ENCODE assay signal across 1 cellular context in the genomic region with DNA sequence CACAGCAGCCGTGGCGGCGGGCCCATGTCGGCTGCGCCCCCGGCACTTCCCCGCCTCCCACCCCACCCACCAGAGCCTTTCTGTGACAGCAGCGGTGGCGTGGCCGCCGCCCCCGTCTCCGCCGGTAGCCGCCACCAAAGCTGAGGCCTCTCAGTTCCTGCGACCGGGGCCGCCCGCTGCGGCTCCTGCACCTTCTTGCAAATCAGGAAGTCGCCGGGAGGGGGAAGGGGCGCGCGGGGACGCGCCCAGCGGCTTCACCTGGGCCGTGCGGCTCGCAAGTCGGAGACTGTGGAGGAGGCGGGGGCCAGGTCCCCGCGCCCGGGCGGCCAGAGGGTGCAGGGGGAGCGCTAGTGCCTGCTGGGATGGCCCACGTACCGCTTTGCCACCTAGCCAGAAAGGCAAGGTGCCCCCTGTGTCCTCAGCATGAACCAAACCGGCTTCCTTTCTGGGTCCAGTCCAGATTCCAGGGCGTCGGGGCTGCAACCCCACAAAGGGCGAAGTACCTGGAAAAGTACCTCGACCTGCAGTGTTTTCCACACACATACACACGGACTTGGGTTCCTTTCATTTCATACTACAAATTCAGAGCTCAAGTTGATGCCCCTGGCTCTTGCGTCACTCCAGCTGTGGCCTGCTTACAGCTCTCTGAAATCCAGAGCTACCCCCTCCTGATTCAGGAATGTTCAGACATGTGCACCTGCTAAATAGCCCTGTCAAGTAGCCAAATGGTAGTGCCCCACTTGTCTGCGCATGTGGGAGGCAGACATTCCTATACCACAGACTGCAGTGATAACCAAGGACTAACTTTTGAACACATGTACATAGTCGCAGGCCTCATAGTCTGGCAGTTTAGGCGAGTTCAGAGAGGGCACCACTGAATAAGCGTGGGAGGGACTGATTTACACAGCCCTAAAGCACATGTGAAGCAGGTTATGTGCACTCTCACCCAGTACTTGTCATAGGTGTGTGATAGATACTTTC.
TF ChIP-seq lines count a peak whose summit lies in the region.

A gene with protein sequence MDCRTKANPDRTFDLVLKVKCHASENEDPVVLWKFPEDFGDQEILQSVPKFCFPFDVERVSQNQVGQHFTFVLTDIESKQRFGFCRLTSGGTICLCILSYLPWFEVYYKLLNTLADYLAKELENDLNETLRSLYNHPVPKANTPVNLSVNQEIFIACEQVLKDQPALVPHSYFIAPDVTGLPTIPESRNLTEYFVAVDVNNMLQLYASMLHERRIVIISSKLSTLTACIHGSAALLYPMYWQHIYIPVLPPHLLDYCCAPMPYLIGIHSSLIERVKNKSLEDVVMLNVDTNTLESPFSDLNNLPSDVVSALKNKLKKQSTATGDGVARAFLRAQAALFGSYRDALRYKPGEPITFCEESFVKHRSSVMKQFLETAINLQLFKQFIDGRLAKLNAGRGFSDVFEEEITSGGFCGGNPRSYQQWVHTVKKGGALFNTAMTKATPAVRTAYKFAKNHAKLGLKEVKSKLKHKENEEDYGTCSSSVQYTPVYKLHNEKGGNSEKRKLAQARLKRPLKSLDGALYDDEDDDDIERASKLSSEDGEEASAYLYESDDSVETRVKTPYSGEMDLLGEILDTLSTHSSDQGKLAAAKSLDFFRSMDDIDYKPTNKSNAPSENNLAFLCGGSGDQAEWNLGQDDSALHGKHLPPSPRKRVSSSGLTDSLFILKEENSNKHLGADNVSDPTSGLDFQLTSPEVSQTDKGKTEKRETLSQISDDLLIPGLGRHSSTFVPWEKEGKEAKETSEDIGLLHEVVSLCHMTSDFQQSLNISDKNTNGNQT (minus strand): TSS at position 199 of the 981 bp plus-strand sequence. CDS start 325 bp downstream, outside the sequence.

TF ChIP-seq in K562, 482 proteins besides CTCF, POLR2A, EP300 and RAD21 (continued from another document and continues in another):
- TF ChIP-seq ZNF274 (IDR thresholded peaks at IDR 0.05; ENCODE audit: borderline replicate concordance, low read depth, low read length) (no peak), ZNF583 (CRISPR knock-in tag; IDR thresholded peaks at IDR 0.05) (peak; percentile 72; the same call in 1 of the 2 replicates), SP1 (CRISPR knock-in tag; IDR thresholded peaks at IDR 0.05) (no peak), ZKSCAN1 (IDR thresholded peaks at IDR 0.05; ENCODE audit: low read depth, low read length) (no peak), ZFP30 (CRISPR knock-in tag; IDR thresholded peaks at IDR 0.05; ENCODE audit: borderline replicate concordance) (no peak), ZBTB1 (CRISPR knock-in tag; IDR thresholded peaks at IDR 0.05; ENCODE audit: borderline replicate concordance, low read depth) (no peak), NR2C2 (CRISPR knock-in tag; IDR thresholded peaks at IDR 0.05) (0 out of 2 replicates have a peak, but pooled peaks have one; percentile 2), NR2C2 (tag; IDR thresholded peaks at IDR 0.05) (0 out of 2 replicates have a peak, but pooled peaks have one; percentile 26), RB1 (IDR thresholded peaks at IDR 0.05; ENCODE audit: low read depth) (no peak; the same call in 1 of the 2 replicates), GATA2 (CRISPR knock-in tag; IDR thresholded peaks at IDR 0.05) (no peak), CBX5 (IDR thresholded peaks at IDR 0.05; ENCODE audit: borderline replicate concordance, low read depth) (no peak), ZNF431 (CRISPR knock-in tag; IDR thresholded peaks at IDR 0.05) (no peak), FOS (IDR thresholded peaks at IDR 0.05; ENCODE audit: extremely low read depth, insufficient read length) (no peak), SPI1 (IDR thresholded peaks at IDR 0.05; ENCODE audit: borderline replicate concordance, low read depth, low read length) (peak; percentile 91), FOSL1 (tag; conservative IDR thresholded peaks at IDR 0.05) (no peak), ZNF76 (CRISPR knock-in tag; IDR thresholded peaks at IDR 0.05; ENCODE audit: borderline replicate concordance) (peak; percentile 57; the same call in 1 of the 2 replicates), NEUROD1 (IDR thresholded peaks at IDR 0.05; ENCODE audit: borderline replicate concordance, low read depth, low read length, partially characterized antibody) (no peak), TCF3 (CRISPR knock-in tag; IDR thresholded peaks at IDR 0.05) (no peak), MIER1 (IDR thresholded peaks at IDR 0.05; ENCODE audit: low read depth) (no peak), HNRNPK (IDR thresholded peaks at IDR 0.05; ENCODE audit: low read depth, low read length, poor library complexity, severe bottlenecking) (peak; percentile 44)
- TF ChIP-seq, protein P1, sequence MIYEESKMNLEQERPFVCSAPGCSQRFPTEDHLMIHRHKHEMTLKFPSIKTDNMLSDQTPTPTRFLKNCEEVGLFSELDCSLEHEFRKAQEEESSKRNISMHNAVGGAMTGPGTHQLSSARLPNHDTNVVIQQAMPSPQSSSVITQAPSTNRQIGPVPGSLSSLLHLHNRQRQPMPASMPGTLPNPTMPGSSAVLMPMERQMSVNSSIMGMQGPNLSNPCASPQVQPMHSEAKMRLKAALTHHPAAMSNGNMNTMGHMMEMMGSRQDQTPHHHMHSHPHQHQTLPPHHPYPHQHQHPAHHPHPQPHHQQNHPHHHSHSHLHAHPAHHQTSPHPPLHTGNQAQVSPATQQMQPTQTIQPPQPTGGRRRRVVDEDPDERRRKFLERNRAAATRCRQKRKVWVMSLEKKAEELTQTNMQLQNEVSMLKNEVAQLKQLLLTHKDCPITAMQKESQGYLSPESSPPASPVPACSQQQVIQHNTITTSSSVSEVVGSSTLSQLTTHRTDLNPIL (CRISPR knock-in tag; IDR thresholded peaks at IDR 0.05) = no peak
- TF ChIP-seq, protein P2, sequence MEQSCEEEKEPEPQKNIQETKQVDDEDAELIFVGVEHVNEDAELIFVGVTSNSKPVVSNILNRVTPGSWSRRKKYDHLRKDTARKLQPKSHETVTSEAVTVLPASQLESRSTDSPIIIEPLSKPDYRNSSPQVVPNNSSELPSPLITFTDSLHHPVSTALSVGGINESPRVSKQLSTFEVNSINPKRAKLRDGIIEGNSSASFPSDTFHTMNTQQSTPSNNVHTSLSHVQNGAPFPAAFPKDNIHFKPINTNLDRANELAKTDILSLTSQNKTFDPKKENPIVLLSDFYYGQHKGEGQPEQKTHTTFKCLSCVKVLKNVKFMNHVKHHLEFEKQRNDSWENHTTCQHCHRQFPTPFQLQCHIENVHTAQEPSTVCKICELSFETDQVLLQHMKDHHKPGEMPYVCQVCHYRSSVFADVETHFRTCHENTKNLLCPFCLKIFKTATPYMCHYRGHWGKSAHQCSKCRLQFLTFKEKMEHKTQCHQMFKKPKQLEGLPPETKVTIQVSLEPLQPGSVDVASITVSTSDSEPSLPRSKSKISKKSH (CRISPR knock-in tag; IDR thresholded peaks at IDR 0.05) = no peak
- TF ChIP-seq, protein P3, sequence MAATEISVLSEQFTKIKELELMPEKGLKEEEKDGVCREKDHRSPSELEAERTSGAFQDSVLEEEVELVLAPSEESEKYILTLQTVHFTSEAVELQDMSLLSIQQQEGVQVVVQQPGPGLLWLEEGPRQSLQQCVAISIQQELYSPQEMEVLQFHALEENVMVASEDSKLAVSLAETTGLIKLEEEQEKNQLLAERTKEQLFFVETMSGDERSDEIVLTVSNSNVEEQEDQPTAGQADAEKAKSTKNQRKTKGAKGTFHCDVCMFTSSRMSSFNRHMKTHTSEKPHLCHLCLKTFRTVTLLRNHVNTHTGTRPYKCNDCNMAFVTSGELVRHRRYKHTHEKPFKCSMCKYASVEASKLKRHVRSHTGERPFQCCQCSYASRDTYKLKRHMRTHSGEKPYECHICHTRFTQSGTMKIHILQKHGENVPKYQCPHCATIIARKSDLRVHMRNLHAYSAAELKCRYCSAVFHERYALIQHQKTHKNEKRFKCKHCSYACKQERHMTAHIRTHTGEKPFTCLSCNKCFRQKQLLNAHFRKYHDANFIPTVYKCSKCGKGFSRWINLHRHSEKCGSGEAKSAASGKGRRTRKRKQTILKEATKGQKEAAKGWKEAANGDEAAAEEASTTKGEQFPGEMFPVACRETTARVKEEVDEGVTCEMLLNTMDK (IDR thresholded peaks at IDR 0.05; ENCODE audit: borderline replicate concordance, insufficient read depth, low read depth, low read length, poor library complexity, severe bottlenecking) = no peak
- TF ChIP-seq, protein P4, sequence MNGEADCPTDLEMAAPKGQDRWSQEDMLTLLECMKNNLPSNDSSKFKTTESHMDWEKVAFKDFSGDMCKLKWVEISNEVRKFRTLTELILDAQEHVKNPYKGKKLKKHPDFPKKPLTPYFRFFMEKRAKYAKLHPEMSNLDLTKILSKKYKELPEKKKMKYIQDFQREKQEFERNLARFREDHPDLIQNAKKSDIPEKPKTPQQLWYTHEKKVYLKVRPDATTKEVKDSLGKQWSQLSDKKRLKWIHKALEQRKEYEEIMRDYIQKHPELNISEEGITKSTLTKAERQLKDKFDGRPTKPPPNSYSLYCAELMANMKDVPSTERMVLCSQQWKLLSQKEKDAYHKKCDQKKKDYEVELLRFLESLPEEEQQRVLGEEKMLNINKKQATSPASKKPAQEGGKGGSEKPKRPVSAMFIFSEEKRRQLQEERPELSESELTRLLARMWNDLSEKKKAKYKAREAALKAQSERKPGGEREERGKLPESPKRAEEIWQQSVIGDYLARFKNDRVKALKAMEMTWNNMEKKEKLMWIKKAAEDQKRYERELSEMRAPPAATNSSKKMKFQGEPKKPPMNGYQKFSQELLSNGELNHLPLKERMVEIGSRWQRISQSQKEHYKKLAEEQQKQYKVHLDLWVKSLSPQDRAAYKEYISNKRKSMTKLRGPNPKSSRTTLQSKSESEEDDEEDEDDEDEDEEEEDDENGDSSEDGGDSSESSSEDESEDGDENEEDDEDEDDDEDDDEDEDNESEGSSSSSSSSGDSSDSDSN (IDR thresholded peaks at IDR 0.05; ENCODE audit: borderline replicate concordance in 1 of 2, low read depth in 2 of 2, low read length in 2 of 2) = peak; percentile 64 to 75; a peak in 2 of 4 replicates
- TF ChIP-seq, protein P5, sequence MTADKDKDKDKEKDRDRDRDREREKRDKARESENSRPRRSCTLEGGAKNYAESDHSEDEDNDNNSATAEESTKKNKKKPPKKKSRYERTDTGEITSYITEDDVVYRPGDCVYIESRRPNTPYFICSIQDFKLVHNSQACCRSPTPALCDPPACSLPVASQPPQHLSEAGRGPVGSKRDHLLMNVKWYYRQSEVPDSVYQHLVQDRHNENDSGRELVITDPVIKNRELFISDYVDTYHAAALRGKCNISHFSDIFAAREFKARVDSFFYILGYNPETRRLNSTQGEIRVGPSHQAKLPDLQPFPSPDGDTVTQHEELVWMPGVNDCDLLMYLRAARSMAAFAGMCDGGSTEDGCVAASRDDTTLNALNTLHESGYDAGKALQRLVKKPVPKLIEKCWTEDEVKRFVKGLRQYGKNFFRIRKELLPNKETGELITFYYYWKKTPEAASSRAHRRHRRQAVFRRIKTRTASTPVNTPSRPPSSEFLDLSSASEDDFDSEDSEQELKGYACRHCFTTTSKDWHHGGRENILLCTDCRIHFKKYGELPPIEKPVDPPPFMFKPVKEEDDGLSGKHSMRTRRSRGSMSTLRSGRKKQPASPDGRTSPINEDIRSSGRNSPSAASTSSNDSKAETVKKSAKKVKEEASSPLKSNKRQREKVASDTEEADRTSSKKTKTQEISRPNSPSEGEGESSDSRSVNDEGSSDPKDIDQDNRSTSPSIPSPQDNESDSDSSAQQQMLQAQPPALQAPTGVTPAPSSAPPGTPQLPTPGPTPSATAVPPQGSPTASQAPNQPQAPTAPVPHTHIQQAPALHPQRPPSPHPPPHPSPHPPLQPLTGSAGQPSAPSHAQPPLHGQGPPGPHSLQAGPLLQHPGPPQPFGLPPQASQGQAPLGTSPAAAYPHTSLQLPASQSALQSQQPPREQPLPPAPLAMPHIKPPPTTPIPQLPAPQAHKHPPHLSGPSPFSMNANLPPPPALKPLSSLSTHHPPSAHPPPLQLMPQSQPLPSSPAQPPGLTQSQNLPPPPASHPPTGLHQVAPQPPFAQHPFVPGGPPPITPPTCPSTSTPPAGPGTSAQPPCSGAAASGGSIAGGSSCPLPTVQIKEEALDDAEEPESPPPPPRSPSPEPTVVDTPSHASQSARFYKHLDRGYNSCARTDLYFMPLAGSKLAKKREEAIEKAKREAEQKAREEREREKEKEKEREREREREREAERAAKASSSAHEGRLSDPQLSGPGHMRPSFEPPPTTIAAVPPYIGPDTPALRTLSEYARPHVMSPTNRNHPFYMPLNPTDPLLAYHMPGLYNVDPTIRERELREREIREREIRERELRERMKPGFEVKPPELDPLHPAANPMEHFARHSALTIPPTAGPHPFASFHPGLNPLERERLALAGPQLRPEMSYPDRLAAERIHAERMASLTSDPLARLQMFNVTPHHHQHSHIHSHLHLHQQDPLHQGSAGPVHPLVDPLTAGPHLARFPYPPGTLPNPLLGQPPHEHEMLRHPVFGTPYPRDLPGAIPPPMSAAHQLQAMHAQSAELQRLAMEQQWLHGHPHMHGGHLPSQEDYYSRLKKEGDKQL (CRISPR knock-in tag; IDR thresholded peaks at IDR 0.05; ENCODE audit: borderline replicate concordance) = no peak
- TF ChIP-seq, protein P6, sequence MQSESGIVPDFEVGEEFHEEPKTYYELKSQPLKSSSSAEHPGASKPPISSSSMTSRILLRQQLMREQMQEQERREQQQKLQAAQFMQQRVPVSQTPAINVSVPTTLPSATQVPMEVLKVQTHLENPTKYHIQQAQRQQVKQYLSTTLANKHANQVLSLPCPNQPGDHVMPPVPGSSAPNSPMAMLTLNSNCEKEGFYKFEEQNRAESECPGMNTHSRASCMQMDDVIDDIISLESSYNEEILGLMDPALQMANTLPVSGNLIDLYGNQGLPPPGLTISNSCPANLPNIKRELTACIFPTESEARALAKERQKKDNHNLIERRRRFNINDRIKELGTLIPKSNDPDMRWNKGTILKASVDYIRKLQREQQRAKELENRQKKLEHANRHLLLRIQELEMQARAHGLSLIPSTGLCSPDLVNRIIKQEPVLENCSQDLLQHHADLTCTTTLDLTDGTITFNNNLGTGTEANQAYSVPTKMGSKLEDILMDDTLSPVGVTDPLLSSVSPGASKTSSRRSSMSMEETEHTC (IDR thresholded peaks at IDR 0.05) = no peak
- TF ChIP-seq, protein P7, sequence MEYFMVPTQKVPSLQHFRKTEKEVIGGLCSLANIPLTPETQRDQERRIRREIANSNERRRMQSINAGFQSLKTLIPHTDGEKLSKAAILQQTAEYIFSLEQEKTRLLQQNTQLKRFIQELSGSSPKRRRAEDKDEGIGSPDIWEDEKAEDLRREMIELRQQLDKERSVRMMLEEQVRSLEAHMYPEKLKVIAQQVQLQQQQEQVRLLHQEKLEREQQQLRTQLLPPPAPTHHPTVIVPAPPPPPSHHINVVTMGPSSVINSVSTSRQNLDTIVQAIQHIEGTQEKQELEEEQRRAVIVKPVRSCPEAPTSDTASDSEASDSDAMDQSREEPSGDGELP (CRISPR knock-in tag; IDR thresholded peaks at IDR 0.05; ENCODE audit: borderline replicate concordance) = peak; percentile 72; the same call in 1 of the 2 replicates
- TF ChIP-seq, protein P8, sequence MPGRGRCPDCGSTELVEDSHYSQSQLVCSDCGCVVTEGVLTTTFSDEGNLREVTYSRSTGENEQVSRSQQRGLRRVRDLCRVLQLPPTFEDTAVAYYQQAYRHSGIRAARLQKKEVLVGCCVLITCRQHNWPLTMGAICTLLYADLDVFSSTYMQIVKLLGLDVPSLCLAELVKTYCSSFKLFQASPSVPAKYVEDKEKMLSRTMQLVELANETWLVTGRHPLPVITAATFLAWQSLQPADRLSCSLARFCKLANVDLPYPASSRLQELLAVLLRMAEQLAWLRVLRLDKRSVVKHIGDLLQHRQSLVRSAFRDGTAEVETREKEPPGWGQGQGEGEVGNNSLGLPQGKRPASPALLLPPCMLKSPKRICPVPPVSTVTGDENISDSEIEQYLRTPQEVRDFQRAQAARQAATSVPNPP (IDR thresholded peaks at IDR 0.05; ENCODE audit: borderline replicate concordance, insufficient read depth, insufficient read length) = no peak
